16 cellular contexts compared by ENCODE assay signal in genomic region chr13:50377726-50378270, GRCh38.
"Had no signal": no experiment of that assay in that cellular context is flagged by ENCODE, and none has a peak within 500 bp of the region (broad histone marks: within the 10 kb centered on the region; RNA-seq: fewer than 3 reads in every experiment).

No MANE protein-coding gene starts in this region.

- ATAC-seq: left cardiac atrium; naive thymus-derived CD4-positive, alpha-beta T cell; sciatic nerve; stimulated activated naive CD8-positive, alpha-beta T cell treated with anti-CD3 and anti-CD28 coated beads, Interleukin-15, Interleukin-2, amounts not matched to agents 100 U/mL and 50 U/mL, for 24 hours had no signal

- H3K27me3 ChIP-seq: breast epithelium, dorsolateral prefrontal cortex, neutrophil, suprapubic skin, upper lobe of left lung had no signal

- H3K27ac ChIP-seq: breast epithelium, dorsolateral prefrontal cortex, neutrophil, suprapubic skin, upper lobe of left lung had no signal

- H3K36me3 ChIP-seq: breast epithelium, neutrophil, suprapubic skin, upper lobe of left lung had no signal

- H3K4me3 ChIP-seq: breast epithelium, dorsolateral prefrontal cortex, suprapubic skin, upper lobe of left lung had no signal

- FAIRE-seq: endometrium had no signal

- H3K9me3 ChIP-seq: neutrophil, suprapubic skin had no signal

- H3K4me1 ChIP-seq: breast epithelium, suprapubic skin, upper lobe of left lung had no signal

- DNase-seq: activated CD4-positive, alpha-beta memory T cell treated with anti-CD3 and anti-CD28 coated beads for 36 hours; activated CD4-positive, alpha-beta T cell treated with anti-CD3 and anti-CD28 coated beads for 1 hour; activated gamma-delta T cell; activated T-cell treated with anti-CD3 and anti-CD28 coated beads, Interleukin-2, amount 50 U/mL, for 48 hours; dorsolateral prefrontal cortex; left cardiac atrium; naive thymus-derived CD4-positive, alpha-beta T cell; stimulated activated CD4-positive, alpha-beta T cell treated with anti-CD3 and anti-CD28 coated beads, Interleukin-4, amount 100 ng/mL, for 1 hour; stimulated activated CD8-positive, alpha-beta memory T cell treated with anti-CD3 and anti-CD28 coated beads, Interleukin-4, amount 100 ng/mL, for 48 hours; stimulated activated naive CD8-positive, alpha-beta T cell treated with anti-CD3 and anti-CD28 coated beads, Interleukin-15, Interleukin-2, amounts not matched to agents 100 U/mL and 50 U/mL, for 24 hours; upper lobe of left lung had no signal
